14 cellular contexts compared by ENCODE assay signal in genomic region chr9:4507306-4507705, GRCh38.
"Had no signal": no experiment of that assay in that cellular context is flagged by ENCODE, and none has a peak within 500 bp of the region (broad histone marks: within the 10 kb centered on the region; RNA-seq: fewer than 3 reads in every experiment).

No MANE protein-coding gene starts in this region.

- ATAC-seq: body of pancreas; effector memory CD8-positive, alpha-beta T cell had no signal

- H3K4me3 ChIP-seq: body of pancreas, left ventricle myocardium inferior had no signal

- H3K27ac ChIP-seq: body of pancreas, left ventricle myocardium inferior had no signal

- H3K27me3 ChIP-seq: body of pancreas had no signal

- DNase-seq: activated CD4-positive, alpha-beta T cell treated with anti-CD3 and anti-CD28 coated beads, Interleukin-2, amount 50 U/mL, for 1 hour; activated CD4-positive, CD25-positive, alpha-beta regulatory T cell; activated effector memory CD4-positive, alpha-beta T cell treated with Interleukin-2 at 50 U/mL for 16 hours; activated T-cell treated with anti-CD3 and anti-CD28 coated beads, Interleukin-2, amount 50 U/mL, for 24 hours; amniotic stem cell; body of pancreas; effector memory CD8-positive, alpha-beta T cell; erythroblast; foreskin fibroblast; islet precursor cell; left ventricle myocardium inferior; stimulated activated CD4-positive, alpha-beta T cell treated with anti-CD3 and anti-CD28 coated beads, Interleukin-4, amount 100 ng/mL, for 1 hour; stimulated activated CD8-positive, alpha-beta memory T cell treated with anti-CD3 and anti-CD28 coated beads, Interleukin-4, amount 100 ng/mL, for 48 hours; T-helper 2 cell had no signal

- H3K36me3 ChIP-seq: left ventricle myocardium inferior had no signal

- H3K4me1 ChIP-seq: left ventricle myocardium inferior had no signal

- H3K9me3 ChIP-seq: body of pancreas had no signal
